Comparison of ENCODE assay signal across 18 cellular contexts in the genomic region with DNA sequence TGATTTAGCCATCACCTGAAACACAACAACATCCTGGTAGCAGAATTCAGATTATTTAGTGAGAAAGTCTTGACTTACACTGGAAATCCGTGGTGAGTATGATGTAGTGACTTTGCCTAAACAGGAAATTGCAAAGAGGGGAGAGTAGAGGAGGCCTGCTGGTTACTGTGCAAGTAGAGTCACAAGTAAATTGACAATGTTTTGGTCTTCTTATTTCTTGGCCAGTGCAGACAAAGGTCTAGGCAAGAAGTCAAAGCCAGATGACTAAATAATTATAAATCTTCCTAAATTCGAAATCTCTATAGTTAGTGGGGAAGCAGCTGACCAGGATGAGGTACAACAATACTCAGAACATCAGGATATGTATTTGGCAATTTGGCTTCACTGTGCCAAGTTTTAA.
"Had no signal": no experiment of that assay in that cellular context is flagged by ENCODE, and none has a peak within 500 bp of the region (broad histone marks: within the 10 kb centered on the region; RNA-seq: fewer than 3 reads in every experiment).

No MANE protein-coding gene starts in this region.

- ATAC-seq: activated CD8-positive, alpha-beta memory T cell treated with anti-CD3 and anti-CD28 coated beads, Interleukin-2, amount 10 ng/mL, durations not matched to agents 7 days and 5 days; right lobe of liver; T-cell had no signal

- H3K27ac Mint-ChIP-seq: activated CD8-positive, alpha-beta memory T cell treated with anti-CD3 and anti-CD28 coated beads, Interleukin-2, amount 10 ng/mL, durations not matched to agents 7 days and 5 days; brain; naive B cell; neural progenitor cell; T-cell had no signal

- H3K4me3 ChIP-seq: colonic mucosa, esophagus muscularis mucosa, neural progenitor cell, ovary, right lobe of liver, thyroid gland, uterus had no signal

- H3K4me1 ChIP-seq: colonic mucosa, esophagus muscularis mucosa, neural progenitor cell, right lobe of liver, thyroid gland, uterus had no signal

- DNase-seq: activated CD4-positive, alpha-beta T cell treated with anti-CD3 and anti-CD28 coated beads for 1 hour; activated CD4-positive, alpha-beta T cell treated with anti-CD3 and anti-CD28 coated beads, Interleukin-2, amount 50 U/mL, for 48 hours; activated CD8-positive, alpha-beta memory T cell treated with anti-CD3 and anti-CD28 coated beads, Interleukin-2, amount 10 ng/mL, durations not matched to agents 7 days and 5 days; activated naive CD4-positive, alpha-beta T cell treated with anti-CD3 and anti-CD28 coated beads, Interleukin-2, amount 50 U/mL, for 16 hours; activated T-cell treated with anti-CD3 and anti-CD28 coated beads, Interleukin-2, amount 50 U/mL, for 1 hour; central memory CD4-positive, alpha-beta T cell; colonic mucosa; naive B cell; ovary; right lobe of liver; stimulated activated CD4-positive, alpha-beta T cell treated with anti-CD3 and anti-CD28 coated beads, Interleukin-1b, Interleukin-23, amount 100 ng/mL, for 48 hours; T-cell; T1000; thyroid gland; uterus had no signal

- H3K9me3 ChIP-seq: colonic mucosa, esophagus muscularis mucosa, ovary, right lobe of liver, thyroid gland, uterus had no signal

- H3K36me3 Mint-ChIP-seq: activated CD8-positive, alpha-beta memory T cell treated with anti-CD3 and anti-CD28 coated beads, Interleukin-2, amount 10 ng/mL, durations not matched to agents 7 days and 5 days; brain; naive B cell; neural progenitor cell; T-cell had no signal

- H3K4me1 Mint-ChIP-seq: activated CD8-positive, alpha-beta memory T cell treated with anti-CD3 and anti-CD28 coated beads, Interleukin-2, amount 10 ng/mL, durations not matched to agents 7 days and 5 days; brain; naive B cell; neural progenitor cell; T-cell had no signal

- H3K9ac ChIP-seq: neural progenitor cell had no signal

- H3K4me3 Mint-ChIP-seq: activated CD8-positive, alpha-beta memory T cell treated with anti-CD3 and anti-CD28 coated beads, Interleukin-2, amount 10 ng/mL, durations not matched to agents 7 days and 5 days; brain; naive B cell; neural progenitor cell; T-cell had no signal

- H3K27me3 Mint-ChIP-seq: activated CD8-positive, alpha-beta memory T cell treated with anti-CD3 and anti-CD28 coated beads, Interleukin-2, amount 10 ng/mL, durations not matched to agents 7 days and 5 days; naive B cell; T-cell had no signal

- H3K36me3 ChIP-seq: colonic mucosa, esophagus muscularis mucosa, neural progenitor cell, ovary, right lobe of liver, thyroid gland, uterus had no signal

- H2AFZ ChIP-seq: neural progenitor cell had no signal

- H3K27me3 ChIP-seq: colonic mucosa, esophagus muscularis mucosa, neural progenitor cell, ovary, right lobe of liver, thyroid gland, uterus had no signal

- H3K27ac ChIP-seq: colonic mucosa, esophagus muscularis mucosa, neural progenitor cell, ovary, right lobe of liver, thyroid gland, uterus had no signal

- H3K9me3 Mint-ChIP-seq: brain, neural progenitor cell had no signal

- H3K4me2 ChIP-seq: neural progenitor cell had no signal
